8 cellular contexts compared by ENCODE assay signal in genomic region chr12:54294152-54294913, GRCh38. TPM values are rescaled to one million over a fixed set of nuclear protein-coding genes. Genes with fewer than 3 reads are reported as not detected.
A peak's percentile ranks its signal among the peaks of the same experiment; 100 is the strongest.
DNase-seq lines count a peak whose midpoint lies in the region; ATAC-seq, FAIRE-seq and TF ChIP-seq lines count a peak whose summit lies in the region.

No MANE protein-coding gene starts in this region.

- H3K4me1 ChIP-seq in upper lobe of right lung = peaks cover 4% of the 10 kb centered on the region

- peak; percentile 56 for TF ChIP-seq POLR2A in erythroblast (IDR thresholded peaks at IDR 0.05; ENCODE audit: low read length)

- H3K4me3 ChIP-seq in AG09309 (ENCODE audit: control insufficient read depth, low read depth, low read length) (no peak overlapping the region), upper lobe of right lung (no peak overlapping the region)

- no peak for DNase-seq in AG09309 (ENCODE audit: low read depth)
- peak; percentile 65 for DNase-seq in GM18507 (ENCODE audit: extremely low spot score, insufficient read length, low read depth)
- DNase-seq in NCI-H146 treated with DMSO at 0.1 percent for 48 hours (lab: John Stamatoyannopoulos, UW; ENCODE audit: unreplicated experiment) = peak; percentile 61
- DNase-seq in activated CD8-positive, alpha-beta memory T cell treated with anti-CD3 and anti-CD28 coated beads, Interleukin-2, amount 50 U/mL, for 48 hours = peak; percentile 84
- peak; percentile 86 to 91 for DNase-seq in erythroblast (lab: John Stamatoyannopoulos, UW)
- peak; percentile 64 for DNase-seq in natural killer cell treated with Interleukin-12 subunit alpha and Interleukin-12 subunit beta and Interleukin-15 and Interleukin-18, amount 100 ng/mL, for 72 hours (ENCODE audit: low spot score)
- peak; percentile 85 for DNase-seq in upper lobe of right lung

- H3K4me1 Mint-ChIP-seq in natural killer cell treated with Interleukin-12 subunit alpha and Interleukin-12 subunit beta and Interleukin-15 and Interleukin-18, amount 100 ng/mL, for 72 hours (ENCODE audit: low read depth in 2 of 2) = peaks cover 13 to 24% of the 10 kb centered on the region in 2 donors

- no peaks in the 10 kb centered on the region for H3K36me3 Mint-ChIP-seq in natural killer cell treated with Interleukin-12 subunit alpha and Interleukin-12 subunit beta and Interleukin-15 and Interleukin-18, amount 100 ng/mL, for 72 hours

- no peak for FAIRE-seq in GM18507 (lab: Jason Lieb, UNC)

- H3K27me3 ChIP-seq in upper lobe of right lung = no peaks in the 10 kb centered on the region

- H3K36me3 ChIP-seq in upper lobe of right lung = no peaks in the 10 kb centered on the region

- TF ChIP-seq CTCF in AG09309 (IDR thresholded peaks at IDR 0.05; ENCODE audit: control insufficient read depth, insufficient read depth, low read depth, low read length, missing control alignments) (peak; percentile 88), upper lobe of right lung (IDR thresholded peaks at IDR 0.05) (peak; percentile 74)

- no peaks in the 10 kb centered on the region for H3K9me3 Mint-ChIP-seq in natural killer cell treated with Interleukin-12 subunit alpha and Interleukin-12 subunit beta and Interleukin-15 and Interleukin-18, amount 100 ng/mL, for 72 hours

- intact Hi-C loops in upper lobe of right lung (cut with DNase I) = no loop called here

- H3K27me3 Mint-ChIP-seq in natural killer cell treated with Interleukin-12 subunit alpha and Interleukin-12 subunit beta and Interleukin-15 and Interleukin-18, amount 100 ng/mL, for 72 hours = peaks cover 0 to under 1% of the 10 kb centered on the region in 2 donors

- no peaks in the 10 kb centered on the region for H3K9me3 ChIP-seq in upper lobe of right lung

- H3K27ac Mint-ChIP-seq in natural killer cell treated with Interleukin-12 subunit alpha and Interleukin-12 subunit beta and Interleukin-15 and Interleukin-18, amount 100 ng/mL, for 72 hours = no peak overlapping the region

- H3K27ac ChIP-seq in upper lobe of right lung = no peak overlapping the region

- peak; percentile 71 for ATAC-seq in natural killer cell treated with Interleukin-12 subunit alpha and Interleukin-12 subunit beta and Interleukin-15 and Interleukin-18, amount 100 ng/mL, for 72 hours
- peak; percentile 92 for ATAC-seq in upper lobe of right lung
- ATAC-seq in GM19452 (IDR thresholded peaks at IDR 0.05; ENCODE audit: unreplicated experiment) = no peak

- H3K4me3 Mint-ChIP-seq in natural killer cell treated with Interleukin-12 subunit alpha and Interleukin-12 subunit beta and Interleukin-15 and Interleukin-18, amount 100 ng/mL, for 72 hours = peak overlapping the region; percentile 0

RNA-seq across cellular contexts. Expression of gene NFE2, which starts 6.5 kb away (rescaled TPM):
- total RNA-seq in natural killer cell treated with Interleukin-12 subunit alpha and Interleukin-12 subunit beta and Interleukin-15 and Interleukin-18, amount 100 ng/mL, for 72 hours = 1 to 10 TPM in 1 of 2 donors, not detected in 1; 3.7 TPM
- total RNA-seq in upper lobe of right lung = 7.5 TPM

RNA-seq across cellular contexts. Expression of gene HNRNPA1, which starts 13.8 kb away (rescaled TPM):
- total RNA-seq in natural killer cell treated with Interleukin-12 subunit alpha and Interleukin-12 subunit beta and Interleukin-15 and Interleukin-18, amount 100 ng/mL, for 72 hours = 1,000 to 10,000 TPM in 1 of 2 donors, 100 to 1,000 TPM in 1; 997 to 1,580 TPM
- 498 TPM for total RNA-seq in upper lobe of right lung

RNA-seq across cellular contexts. Expression of gene CBX5, which starts 14.4 kb away (rescaled TPM):
- 10 to 100 TPM; 65.6 to 73.6 TPM for total RNA-seq in natural killer cell treated with Interleukin-12 subunit alpha and Interleukin-12 subunit beta and Interleukin-15 and Interleukin-18, amount 100 ng/mL, for 72 hours
- 52.3 TPM for total RNA-seq in upper lobe of right lung

RNA-seq across cellular contexts. Expression of gene COPZ1, which starts 30.6 kb away (rescaled TPM):
- 100 to 1,000 TPM; 111 to 158 TPM for total RNA-seq in natural killer cell treated with Interleukin-12 subunit alpha and Interleukin-12 subunit beta and Interleukin-15 and Interleukin-18, amount 100 ng/mL, for 72 hours
- 125 TPM for total RNA-seq in upper lobe of right lung
